12 cellular contexts compared by ENCODE assay signal in genomic region chr13:97113231-97114001, GRCh38.
A peak's percentile ranks its signal among the peaks of the same experiment; 100 is the strongest.
DNase-seq lines count a peak whose midpoint lies in the region; ATAC-seq and TF ChIP-seq lines count a peak whose summit lies in the region.
"Had no signal": no experiment of that assay in that cellular context is flagged by ENCODE, and none has a peak within 500 bp of the region (broad histone marks: within the 10 kb centered on the region; RNA-seq: fewer than 3 reads in every experiment).

No MANE protein-coding gene starts in this region.

- H3K36me3 ChIP-seq in cardiac muscle cell: no peaks in the 10 kb centered on the region
- no peaks in the 10 kb centered on the region for H3K36me3 ChIP-seq in mesodermal cell (ENCODE audit: control insufficient read depth, insufficient read depth, low read length)
- no peaks in the 10 kb centered on the region for H3K36me3 ChIP-seq in effector memory CD4-positive, alpha-beta T cell (ENCODE audit: control insufficient read depth, insufficient read depth, low read length)
- H3K36me3 ChIP-seq: BLaER1 had no signal

- ATAC-seq in left cardiac atrium (no peak), GM21786 (IDR thresholded peaks at IDR 0.05; ENCODE audit: unreplicated experiment) (no peak)
- no peak for ATAC-seq in activated CD8-positive, alpha-beta memory T cell treated with anti-CD3 and anti-CD28 coated beads, Interleukin-2, amount 10 ng/mL, durations not matched to agents 7 days and 5 days
- ATAC-seq: HCT116 had no signal

- H3K9me3 ChIP-seq in cardiac muscle cell (ENCODE audit: low read depth) (no peaks in the 10 kb centered on the region), mesodermal cell (ENCODE audit: control insufficient read depth, low read length) (no peaks in the 10 kb centered on the region)
- no peaks in the 10 kb centered on the region for H3K9me3 ChIP-seq in effector memory CD4-positive, alpha-beta T cell (ENCODE audit: control insufficient read depth, low read length)
- H3K9me3 ChIP-seq: BLaER1 had no signal

- TF ChIP-seq CTCF in cardiac muscle cell (IDR thresholded peaks at IDR 0.05; ENCODE audit: low read depth, low read length) (no peak), type B pancreatic cell (conservative IDR thresholded peaks at IDR 0.05) (no peak)

- H3K4me1 Mint-ChIP-seq in type B pancreatic cell (ENCODE audit: unreplicated experiment): peaks cover 52% of the 10 kb centered on the region
- H3K4me1 Mint-ChIP-seq in activated CD8-positive, alpha-beta memory T cell treated with anti-CD3 and anti-CD28 coated beads, Interleukin-2, amount 10 ng/mL, durations not matched to agents 7 days and 5 days: peaks cover 13% of the 10 kb centered on the region

- H3K27ac ChIP-seq in cardiac muscle cell (peak overlapping the region; percentile 49), mesodermal cell (ENCODE audit: low read depth, low read length, severe bottlenecking) (peak overlapping the region; percentile 77)
- H3K27ac ChIP-seq in effector memory CD4-positive, alpha-beta T cell (ENCODE audit: insufficient read depth, low read length, poor library complexity, severe bottlenecking): no peak overlapping the region
- H3K27ac ChIP-seq: BLaER1 had no signal

- H3K4me1 ChIP-seq in cardiac muscle cell (ENCODE audit: low read depth): peaks cover 46% of the 10 kb centered on the region
- peaks cover 80% of the 10 kb centered on the region for H3K4me1 ChIP-seq in mesodermal cell (ENCODE audit: control insufficient read depth, insufficient read depth, low read length, poor library complexity, severe bottlenecking)
- H3K4me1 ChIP-seq in effector memory CD4-positive, alpha-beta T cell (ENCODE audit: control insufficient read depth, insufficient read depth, low read length, poor library complexity, severe bottlenecking): peaks cover 6% of the 10 kb centered on the region

- peak overlapping the region; percentile 48 for H3K4me3 Mint-ChIP-seq in type B pancreatic cell
- no peak overlapping the region for H3K4me3 Mint-ChIP-seq in activated CD8-positive, alpha-beta memory T cell treated with anti-CD3 and anti-CD28 coated beads, Interleukin-2, amount 10 ng/mL, durations not matched to agents 7 days and 5 days

- 90 to 95% methylated on average over 4 to 6 of the region's 7 CpGs for WGBS in mesodermal cell (ENCODE audit: insufficient coverage in 2 of 2), 2 experiments

- no peaks in the 10 kb centered on the region for H3K27me3 ChIP-seq in cardiac muscle cell
- H3K27me3 ChIP-seq in effector memory CD4-positive, alpha-beta T cell (replicated peaks; ENCODE audit: control insufficient read depth, insufficient read depth, low read length, poor library complexity, severe bottlenecking): no peaks in the 10 kb centered on the region
- H3K27me3 ChIP-seq: BLaER1 had no signal

- no peak for DNase-seq in cardiac muscle cell (ENCODE audit: low read depth in 1 of 2, low spot score in 1 of 2)
- DNase-seq in left cardiac atrium: no peak
- DNase-seq in amniotic epithelial cell (ENCODE audit: low read depth): peak; percentile 51
- no peak for DNase-seq in type B pancreatic cell (ENCODE audit: extremely low spot score, unreplicated experiment)
- no peak for DNase-seq in activated CD8-positive, alpha-beta memory T cell treated with anti-CD3 and anti-CD28 coated beads, Interleukin-2, amount 10 ng/mL, durations not matched to agents 7 days and 5 days
- no peak for DNase-seq in effector memory CD4-positive, alpha-beta T cell
- DNase-seq: effector CD8-positive, alpha-beta T cell; stimulated activated CD4-positive, alpha-beta T cell treated with anti-CD3 and anti-CD28 coated beads, Interleukin-4, amount 100 ng/mL, for 24 hours had no signal

- intact Hi-C loops in left cardiac atrium (cut with DNase I): loop anchor here (5.0 to 10.0 kb wide), 4 partner anchors 99 to 231 kb away; no protein-coding TSS in a partner anchor

- H3K27ac Mint-ChIP-seq in type B pancreatic cell: peak overlapping the region; percentile 88
- H3K27ac Mint-ChIP-seq in activated CD8-positive, alpha-beta memory T cell treated with anti-CD3 and anti-CD28 coated beads, Interleukin-2, amount 10 ng/mL, durations not matched to agents 7 days and 5 days: no peak overlapping the region

- H3K9me3 Mint-ChIP-seq in type B pancreatic cell: peaks cover 4% of the 10 kb centered on the region
- no peaks in the 10 kb centered on the region for H3K9me3 Mint-ChIP-seq in activated CD8-positive, alpha-beta memory T cell treated with anti-CD3 and anti-CD28 coated beads, Interleukin-2, amount 10 ng/mL, durations not matched to agents 7 days and 5 days (ENCODE audit: low read depth)

- peaks cover 4% of the 10 kb centered on the region for H3K27me3 Mint-ChIP-seq in type B pancreatic cell
- peaks cover 37% of the 10 kb centered on the region for H3K27me3 Mint-ChIP-seq in activated CD8-positive, alpha-beta memory T cell treated with anti-CD3 and anti-CD28 coated beads, Interleukin-2, amount 10 ng/mL, durations not matched to agents 7 days and 5 days

- CTCF ChIA-PET in activated CD8-positive, alpha-beta memory T cell treated with anti-CD3 and anti-CD28 coated beads, Interleukin-2, amount 10 ng/mL, durations not matched to agents 7 days and 5 days (lab: Charles Lee): interaction anchor here (0.8 to 1.4 kb wide), 3 partner anchors 98 to 245 kb away, joined by 3 read pairs; no protein-coding TSS in a partner anchor

- H3K4me3 ChIP-seq in cardiac muscle cell: no peak overlapping the region
- H3K4me3 ChIP-seq in mesodermal cell (ENCODE audit: extremely low read depth, insufficient read depth, low read length, poor library complexity, severe bottlenecking): no peak overlapping the region
- no peak overlapping the region for H3K4me3 ChIP-seq in effector memory CD4-positive, alpha-beta T cell (ENCODE audit: insufficient read depth, low read depth, low read length, poor library complexity, severe bottlenecking)
- H3K4me3 ChIP-seq: BLaER1 had no signal

- no peaks in the 10 kb centered on the region for H3K36me3 Mint-ChIP-seq in type B pancreatic cell
- H3K36me3 Mint-ChIP-seq in activated CD8-positive, alpha-beta memory T cell treated with anti-CD3 and anti-CD28 coated beads, Interleukin-2, amount 10 ng/mL, durations not matched to agents 7 days and 5 days: no peaks in the 10 kb centered on the region
